1 cellular context compared by ENCODE assay signal in the genomic region with DNA sequence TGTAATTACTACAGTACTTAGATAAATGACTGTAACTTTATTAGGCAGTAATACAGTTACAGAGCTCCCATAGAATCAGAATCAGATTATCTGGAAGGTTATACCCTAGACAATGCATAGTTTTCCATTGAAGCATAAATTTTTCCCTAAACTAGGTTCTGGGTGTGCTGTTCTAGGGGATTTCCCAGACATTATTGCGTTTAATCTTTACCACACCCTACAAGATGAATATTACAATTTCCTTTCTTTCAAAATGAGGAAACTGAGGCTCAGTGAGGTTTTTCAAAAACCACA.
TF ChIP-seq lines count a peak whose summit lies in the region.

No MANE protein-coding gene starts in this region.

TF ChIP-seq in SK-N-SH treated with all-trans-retinoic acid at 6 μM for 48 hours, 23 proteins besides CTCF, POLR2A, EP300 and RAD21 (continued from another document):
- TF ChIP-seq, protein P1, sequence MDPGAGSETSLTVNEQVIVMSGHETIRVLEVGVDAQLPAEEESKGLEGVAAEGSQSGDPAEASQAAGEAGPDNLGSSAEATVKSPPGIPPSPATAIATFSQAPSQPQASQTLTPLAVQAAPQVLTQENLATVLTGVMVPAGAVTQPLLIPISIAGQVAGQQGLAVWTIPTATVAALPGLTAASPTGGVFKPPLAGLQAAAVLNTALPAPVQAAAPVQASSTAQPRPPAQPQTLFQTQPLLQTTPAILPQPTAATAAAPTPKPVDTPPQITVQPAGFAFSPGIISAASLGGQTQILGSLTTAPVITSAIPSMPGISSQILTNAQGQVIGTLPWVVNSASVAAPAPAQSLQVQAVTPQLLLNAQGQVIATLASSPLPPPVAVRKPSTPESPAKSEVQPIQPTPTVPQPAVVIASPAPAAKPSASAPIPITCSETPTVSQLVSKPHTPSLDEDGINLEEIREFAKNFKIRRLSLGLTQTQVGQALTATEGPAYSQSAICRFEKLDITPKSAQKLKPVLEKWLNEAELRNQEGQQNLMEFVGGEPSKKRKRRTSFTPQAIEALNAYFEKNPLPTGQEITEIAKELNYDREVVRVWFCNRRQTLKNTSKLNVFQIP (CRISPR knock-in tag; IDR thresholded peaks at IDR 0.05; ENCODE audit: borderline replicate concordance, low read depth): peak; percentile 32; the same call in 1 of the 2 replicates
- no peak for TF ChIP-seq BACH2 (CRISPR knock-in tag; IDR thresholded peaks at IDR 0.05; ENCODE audit: borderline replicate concordance)
- TF ChIP-seq ZFP30 (CRISPR knock-in tag; IDR thresholded peaks at IDR 0.05): no peak
- TF ChIP-seq ESRRG (CRISPR knock-in tag; IDR thresholded peaks at IDR 0.05): no peak
- TF ChIP-seq TSHZ2 (CRISPR knock-in tag; IDR thresholded peaks at IDR 0.05): no peak
